In the genomic region with DNA sequence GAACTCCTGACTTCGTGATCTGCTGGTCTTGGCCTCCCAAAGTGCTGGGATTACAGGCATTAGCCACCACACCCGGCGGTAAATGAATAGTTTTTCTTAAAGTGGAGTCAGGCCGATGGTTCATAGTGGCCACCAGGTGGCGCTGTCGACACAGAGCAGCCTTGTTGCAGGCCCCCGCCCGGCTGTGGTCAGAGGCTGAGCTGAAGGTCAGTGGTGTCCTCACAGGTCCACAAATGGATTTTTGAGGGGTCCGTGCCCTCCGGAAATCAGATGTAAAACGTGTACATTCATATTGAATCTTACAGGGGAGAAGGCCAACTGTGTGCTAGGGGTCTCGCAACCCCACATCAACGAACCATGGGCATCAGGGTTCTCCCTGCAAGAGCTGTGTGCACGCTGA, we compare ENCODE assay signal across 2 cellular contexts.
TF ChIP-seq lines count a peak whose summit lies in the region.

No MANE protein-coding gene starts in this region.

TF ChIP-seq in IMR-90, 13 proteins besides CTCF, POLR2A, EP300 and RAD21:
- TF ChIP-seq, protein P1, sequence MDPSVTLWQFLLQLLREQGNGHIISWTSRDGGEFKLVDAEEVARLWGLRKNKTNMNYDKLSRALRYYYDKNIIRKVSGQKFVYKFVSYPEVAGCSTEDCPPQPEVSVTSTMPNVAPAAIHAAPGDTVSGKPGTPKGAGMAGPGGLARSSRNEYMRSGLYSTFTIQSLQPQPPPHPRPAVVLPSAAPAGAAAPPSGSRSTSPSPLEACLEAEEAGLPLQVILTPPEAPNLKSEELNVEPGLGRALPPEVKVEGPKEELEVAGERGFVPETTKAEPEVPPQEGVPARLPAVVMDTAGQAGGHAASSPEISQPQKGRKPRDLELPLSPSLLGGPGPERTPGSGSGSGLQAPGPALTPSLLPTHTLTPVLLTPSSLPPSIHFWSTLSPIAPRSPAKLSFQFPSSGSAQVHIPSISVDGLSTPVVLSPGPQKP (IDR thresholded peaks at IDR 0.05; ENCODE audit: borderline replicate concordance, low read depth, low read length): no peak
- TF ChIP-seq SMC3 (IDR thresholded peaks at IDR 0.05; ENCODE audit: low read depth, low read length): 0 out of 2 replicates have a peak, but pooled peaks have one; percentile 21

TF ChIP-seq in neural cell, 6 proteins besides CTCF, POLR2A, EP300 and RAD21:
- no peak for TF ChIP-seq SMC3 (conservative IDR thresholded peaks at IDR 0.05; ENCODE audit: poor library complexity)
- TF ChIP-seq TAF1 (IDR thresholded peaks at IDR 0.05; ENCODE audit: low read depth): no peak
- TF ChIP-seq, protein P2, sequence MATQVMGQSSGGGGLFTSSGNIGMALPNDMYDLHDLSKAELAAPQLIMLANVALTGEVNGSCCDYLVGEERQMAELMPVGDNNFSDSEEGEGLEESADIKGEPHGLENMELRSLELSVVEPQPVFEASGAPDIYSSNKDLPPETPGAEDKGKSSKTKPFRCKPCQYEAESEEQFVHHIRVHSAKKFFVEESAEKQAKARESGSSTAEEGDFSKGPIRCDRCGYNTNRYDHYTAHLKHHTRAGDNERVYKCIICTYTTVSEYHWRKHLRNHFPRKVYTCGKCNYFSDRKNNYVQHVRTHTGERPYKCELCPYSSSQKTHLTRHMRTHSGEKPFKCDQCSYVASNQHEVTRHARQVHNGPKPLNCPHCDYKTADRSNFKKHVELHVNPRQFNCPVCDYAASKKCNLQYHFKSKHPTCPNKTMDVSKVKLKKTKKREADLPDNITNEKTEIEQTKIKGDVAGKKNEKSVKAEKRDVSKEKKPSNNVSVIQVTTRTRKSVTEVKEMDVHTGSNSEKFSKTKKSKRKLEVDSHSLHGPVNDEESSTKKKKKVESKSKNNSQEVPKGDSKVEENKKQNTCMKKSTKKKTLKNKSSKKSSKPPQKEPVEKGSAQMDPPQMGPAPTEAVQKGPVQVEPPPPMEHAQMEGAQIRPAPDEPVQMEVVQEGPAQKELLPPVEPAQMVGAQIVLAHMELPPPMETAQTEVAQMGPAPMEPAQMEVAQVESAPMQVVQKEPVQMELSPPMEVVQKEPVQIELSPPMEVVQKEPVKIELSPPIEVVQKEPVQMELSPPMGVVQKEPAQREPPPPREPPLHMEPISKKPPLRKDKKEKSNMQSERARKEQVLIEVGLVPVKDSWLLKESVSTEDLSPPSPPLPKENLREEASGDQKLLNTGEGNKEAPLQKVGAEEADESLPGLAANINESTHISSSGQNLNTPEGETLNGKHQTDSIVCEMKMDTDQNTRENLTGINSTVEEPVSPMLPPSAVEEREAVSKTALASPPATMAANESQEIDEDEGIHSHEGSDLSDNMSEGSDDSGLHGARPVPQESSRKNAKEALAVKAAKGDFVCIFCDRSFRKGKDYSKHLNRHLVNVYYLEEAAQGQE (IDR thresholded peaks at IDR 0.05; ENCODE audit: borderline replicate concordance): no peak
- no peak for TF ChIP-seq MXI1 (conservative IDR thresholded peaks at IDR 0.05; ENCODE audit: poor library complexity, severe bottlenecking)
- TF ChIP-seq EZH2 (IDR thresholded peaks at IDR 0.05; ENCODE audit: borderline replicate concordance, insufficient read depth, low read length, poor library complexity, severe bottlenecking): no peak
- TF ChIP-seq POLR2AphosphoS5 (IDR thresholded peaks at IDR 0.05): no peak
TF ChIP-seq in neural cell: peak in this region for 0.
